Comparison of ENCODE assay signal across 12 cellular contexts in genomic region chr1:243798726-243799125, GRCh38. TPM values are rescaled to one million over a fixed set of nuclear protein-coding genes. Genes with fewer than 3 reads are reported as not detected.
DNase-seq lines count a peak whose midpoint lies in the region; FAIRE-seq and TF ChIP-seq lines count a peak whose summit lies in the region.
"Had no signal": no experiment of that assay in that cellular context is flagged by ENCODE, and none has a peak within 500 bp of the region (broad histone marks: within the 10 kb centered on the region; RNA-seq: fewer than 3 reads in every experiment).

No MANE protein-coding gene starts in this region.

- DNase-seq in EL (peak; percentile 95), LHCN-M2 (ENCODE audit: low read depth) (peak; percentile 93), chondrocyte (ENCODE audit: low spot score) (no peak), osteoblast (ENCODE audit: insufficient read length, low spot score, missing footprints) (peak; percentile 94), GM12891 (ENCODE audit: insufficient read length, low spot score) (no peak), NOMO-1 treated with dmso at 0.1 percent for 144 hours (lab: John Stamatoyannopoulos, UW; ENCODE audit: unreplicated experiment) (no peak), iPS-NIHi11 (ENCODE audit: low spot score) (no peak)
- DNase-seq: DND-41, NCI-H526 treated with DMSO at 0.1 percent for 48 hours, stomach, T-cell had no signal

- H3K4me2 ChIP-seq in osteoblast (ENCODE audit: insufficient read depth, low read length): peak overlapping the region; percentile 60

- H3K79me2 ChIP-seq in osteoblast (ENCODE audit: insufficient read depth, low read length): peaks cover 62% of the 10 kb centered on the region

- H3K27ac Mint-ChIP-seq in chondrocyte (ENCODE audit: unreplicated experiment): peak overlapping the region; percentile 69

- H3K4me3 ChIP-seq in osteoblast (ENCODE audit: insufficient read depth, low read length): peak overlapping the region; percentile 2
- H3K4me3 ChIP-seq: stomach had no signal

- FAIRE-seq in GM12891 (lab: Jason Lieb, UNC): no peak
- FAIRE-seq: colon had no signal

- H3K27me3 Mint-ChIP-seq in chondrocyte (ENCODE audit: low read depth): no peaks in the 10 kb centered on the region
- H3K27me3 Mint-ChIP-seq: T-cell had no signal

- no peak overlapping the region for H2AFZ ChIP-seq in osteoblast (ENCODE audit: low read length)

- H3K36me3 ChIP-seq in osteoblast (ENCODE audit: insufficient read depth, low read length): no peaks in the 10 kb centered on the region
- H3K36me3 ChIP-seq: stomach had no signal

- no peak overlapping the region for H3K4me3 Mint-ChIP-seq in chondrocyte (ENCODE audit: unreplicated experiment)
- H3K4me3 Mint-ChIP-seq: T-cell had no signal

- peaks cover 29% of the 10 kb centered on the region for H3K4me1 ChIP-seq in osteoblast (ENCODE audit: insufficient read depth, low read length)

- no peak for TF ChIP-seq CTCF in chondrocyte (IDR thresholded peaks at IDR 0.05)
- no peak for TF ChIP-seq CTCF in osteoblast (IDR thresholded peaks at IDR 0.05; ENCODE audit: extremely low read depth, low read depth, low read length)

- TF ChIP-seq POLR2A in GM12891 (IDR thresholded peaks at IDR 0.05; ENCODE audit: low read depth, low read length): no peak

- H3K36me3 Mint-ChIP-seq in chondrocyte (ENCODE audit: low read depth): peaks cover 6% of the 10 kb centered on the region

- peaks cover 1% of the 10 kb centered on the region for H4K20me1 ChIP-seq in osteoblast (ENCODE audit: insufficient read depth, low read length)

- no peaks in the 10 kb centered on the region for H3K27me3 ChIP-seq in osteoblast (ENCODE audit: insufficient read depth, low read length)
- H3K27me3 ChIP-seq: stomach had no signal

- H3K9me3 Mint-ChIP-seq in chondrocyte (ENCODE audit: low read depth): peaks cover 6% of the 10 kb centered on the region
- H3K9me3 Mint-ChIP-seq: T-cell had no signal

- no peaks in the 10 kb centered on the region for H3K9me3 ChIP-seq in osteoblast (ENCODE audit: low read depth, low read length)
- H3K9me3 ChIP-seq: stomach had no signal

- H3K4me1 Mint-ChIP-seq in chondrocyte (ENCODE audit: low read depth): peaks cover 34% of the 10 kb centered on the region

- H3K27ac ChIP-seq in osteoblast (ENCODE audit: low read depth, low read length): peak overlapping the region; percentile 69
- H3K27ac ChIP-seq: stomach had no signal

TF ChIP-seq in GM12891, 5 proteins besides CTCF, POLR2A, EP300 and RAD21:
- no peak for TF ChIP-seq PAX5 (IDR thresholded peaks at IDR 0.05; ENCODE audit: insufficient read depth, low read length, severe bottlenecking)
- no peak for TF ChIP-seq POLR2AphosphoS5 (IDR thresholded peaks at IDR 0.05; ENCODE audit: low read depth, low read length)
- no peak for TF ChIP-seq TAF1 (IDR thresholded peaks at IDR 0.05; ENCODE audit: low read depth, low read length)
- no peak for TF ChIP-seq POU2F2 (IDR thresholded peaks at IDR 0.05; ENCODE audit: low read depth, low read length)
- no peak for TF ChIP-seq SPI1 (IDR thresholded peaks at IDR 0.05; ENCODE audit: low read depth, low read length)

RNA-seq across cellular contexts. Expression of gene AKT3, which starts 51.3 kb away (rescaled TPM):
- 10.1 and 12.2 TPM in 2 replicates for total RNA-seq in LHCN-M2 (2014; rRNA removed)
- 7.8 TPM for polyA plus RNA-seq in LHCN-M2 (2012)
- 85.0 to 113 TPM (median 111 TPM) in 3 replicates for total RNA-seq in chondrocyte
- total RNA-seq in osteoblast: 38.7 and 41.3 TPM in 2 replicates
- polyA plus RNA-seq in GM12891 (2012; ENCODE audit: low read depth, missing spikeins): 0.31 TPM

Comparison
In these comparisons a context has a peak if more than half of its experiments do, and no peak if none do; other contexts are left out.
1. DNase-seq: peak in EL (single experiment), LHCN-M2 (single experiment) and osteoblast (single experiment); none in chondrocyte (single experiment), GM12891 (single experiment), NOMO-1 treated with dmso at 0.1 percent for 144 hours (single experiment) and iPS-NIHi11 (single experiment).